1 cellular context compared by ENCODE assay signal in the genomic region with DNA sequence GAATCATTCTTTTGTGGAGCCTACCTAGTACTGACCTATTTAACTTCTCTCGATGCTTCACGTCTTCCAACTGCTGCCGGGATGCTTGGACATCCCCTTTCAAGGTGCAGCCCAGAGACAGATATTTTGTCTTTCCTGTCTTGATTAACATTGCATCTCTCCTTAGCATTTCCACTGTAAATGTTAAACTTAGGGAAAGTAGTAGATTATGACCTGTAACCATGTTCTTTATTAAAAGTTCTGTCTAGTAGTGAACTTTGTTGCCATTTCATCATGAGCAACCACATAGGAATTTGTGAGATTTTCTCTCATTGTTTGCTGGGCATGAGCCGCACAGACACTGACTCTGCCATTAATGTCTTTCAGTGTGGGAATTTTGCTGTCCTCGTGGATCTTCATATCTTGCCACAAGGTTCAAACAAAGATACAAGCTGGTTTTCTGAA.
TF ChIP-seq lines count a peak whose summit lies in the region.

No MANE protein-coding gene starts in this region.

TF ChIP-seq in HepG2, 621 proteins besides CTCF, POLR2A, EP300 and RAD21 (continued from another document and continues in another):
- 0 out of 2 replicates have a peak, but pooled peaks have one; percentile 25 for TF ChIP-seq FOXA3 (CRISPR knock-in tag; IDR thresholded peaks at IDR 0.05)
- no peak for TF ChIP-seq ZNF337 (CRISPR knock-in tag; IDR thresholded peaks at IDR 0.05; ENCODE audit: borderline replicate concordance, low read depth)
- TF ChIP-seq SRF (IDR thresholded peaks at IDR 0.05; ENCODE audit: low read depth, low read length), result no peak
- TF ChIP-seq SETDB1 (CRISPR knock-in tag; IDR thresholded peaks at IDR 0.05; ENCODE audit: borderline replicate concordance), result no peak
- TF ChIP-seq TCF7 (IDR thresholded peaks at IDR 0.05; ENCODE audit: low read depth), result no peak
- TF ChIP-seq ZNF33A (CRISPR knock-in tag; IDR thresholded peaks at IDR 0.05; ENCODE audit: borderline replicate concordance), result peak; percentile 67; the same call in 1 of the 2 replicates
- TF ChIP-seq, protein P1, sequence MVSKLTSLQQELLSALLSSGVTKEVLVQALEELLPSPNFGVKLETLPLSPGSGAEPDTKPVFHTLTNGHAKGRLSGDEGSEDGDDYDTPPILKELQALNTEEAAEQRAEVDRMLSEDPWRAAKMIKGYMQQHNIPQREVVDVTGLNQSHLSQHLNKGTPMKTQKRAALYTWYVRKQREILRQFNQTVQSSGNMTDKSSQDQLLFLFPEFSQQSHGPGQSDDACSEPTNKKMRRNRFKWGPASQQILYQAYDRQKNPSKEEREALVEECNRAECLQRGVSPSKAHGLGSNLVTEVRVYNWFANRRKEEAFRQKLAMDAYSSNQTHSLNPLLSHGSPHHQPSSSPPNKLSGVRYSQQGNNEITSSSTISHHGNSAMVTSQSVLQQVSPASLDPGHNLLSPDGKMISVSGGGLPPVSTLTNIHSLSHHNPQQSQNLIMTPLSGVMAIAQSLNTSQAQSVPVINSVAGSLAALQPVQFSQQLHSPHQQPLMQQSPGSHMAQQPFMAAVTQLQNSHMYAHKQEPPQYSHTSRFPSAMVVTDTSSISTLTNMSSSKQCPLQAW (CRISPR knock-in tag; IDR thresholded peaks at IDR 0.05), result no peak
- no peak for TF ChIP-seq ZNF550 (CRISPR knock-in tag; IDR thresholded peaks at IDR 0.05; ENCODE audit: borderline replicate concordance)
- no peak for TF ChIP-seq HNRNPL (IDR thresholded peaks at IDR 0.05; ENCODE audit: low read depth, low read length)
- TF ChIP-seq DPF2 (CRISPR knock-in tag; IDR thresholded peaks at IDR 0.05; ENCODE audit: borderline replicate concordance, low read depth), result no peak
- TF ChIP-seq ZNF12 (CRISPR knock-in tag; IDR thresholded peaks at IDR 0.05), result peak; percentile 54; the same call in 1 of the 2 replicates
- TF ChIP-seq, protein P2, sequence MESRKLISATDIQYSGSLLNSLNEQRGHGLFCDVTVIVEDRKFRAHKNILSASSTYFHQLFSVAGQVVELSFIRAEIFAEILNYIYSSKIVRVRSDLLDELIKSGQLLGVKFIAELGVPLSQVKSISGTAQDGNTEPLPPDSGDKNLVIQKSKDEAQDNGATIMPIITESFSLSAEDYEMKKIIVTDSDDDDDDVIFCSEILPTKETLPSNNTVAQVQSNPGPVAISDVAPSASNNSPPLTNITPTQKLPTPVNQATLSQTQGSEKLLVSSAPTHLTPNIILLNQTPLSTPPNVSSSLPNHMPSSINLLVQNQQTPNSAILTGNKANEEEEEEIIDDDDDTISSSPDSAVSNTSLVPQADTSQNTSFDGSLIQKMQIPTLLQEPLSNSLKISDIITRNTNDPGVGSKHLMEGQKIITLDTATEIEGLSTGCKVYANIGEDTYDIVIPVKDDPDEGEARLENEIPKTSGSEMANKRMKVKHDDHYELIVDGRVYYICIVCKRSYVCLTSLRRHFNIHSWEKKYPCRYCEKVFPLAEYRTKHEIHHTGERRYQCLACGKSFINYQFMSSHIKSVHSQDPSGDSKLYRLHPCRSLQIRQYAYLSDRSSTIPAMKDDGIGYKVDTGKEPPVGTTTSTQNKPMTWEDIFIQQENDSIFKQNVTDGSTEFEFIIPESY (CRISPR knock-in tag; IDR thresholded peaks at IDR 0.05), result no peak
- no peak for TF ChIP-seq SP140L (CRISPR knock-in tag; IDR thresholded peaks at IDR 0.05; ENCODE audit: borderline replicate concordance)
- no peak for TF ChIP-seq ESRRA (CRISPR knock-in tag; IDR thresholded peaks at IDR 0.05; ENCODE audit: low read depth)
- TF ChIP-seq, protein P3, sequence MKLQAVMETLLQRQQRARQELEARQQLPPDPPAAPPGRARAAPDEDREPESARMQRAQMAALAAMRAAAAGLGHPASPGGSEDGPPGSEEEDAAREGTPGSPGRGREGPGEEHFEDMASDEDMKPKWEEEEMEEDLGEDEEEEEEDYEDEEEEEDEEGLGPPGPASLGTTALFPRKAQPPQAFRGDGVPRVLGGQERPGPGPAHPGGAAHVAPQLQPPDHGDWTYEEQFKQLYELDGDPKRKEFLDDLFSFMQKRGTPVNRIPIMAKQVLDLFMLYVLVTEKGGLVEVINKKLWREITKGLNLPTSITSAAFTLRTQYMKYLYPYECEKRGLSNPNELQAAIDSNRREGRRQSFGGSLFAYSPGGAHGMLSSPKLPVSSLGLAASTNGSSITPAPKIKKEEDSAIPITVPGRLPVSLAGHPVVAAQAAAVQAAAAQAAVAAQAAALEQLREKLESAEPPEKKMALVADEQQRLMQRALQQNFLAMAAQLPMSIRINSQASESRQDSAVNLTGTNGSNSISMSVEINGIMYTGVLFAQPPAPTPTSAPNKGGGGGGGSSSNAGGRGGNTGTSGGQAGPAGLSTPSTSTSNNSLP (IDR thresholded peaks at IDR 0.05; ENCODE audit: low read depth, low read length), result peak; percentile 57; the same call in 1 of the 2 replicates
- no peak for TF ChIP-seq DR1 (CRISPR knock-in tag; IDR thresholded peaks at IDR 0.05)
- peak; percentile 36; the same call in 1 of the 2 replicates for TF ChIP-seq MIXL1 (CRISPR knock-in tag; IDR thresholded peaks at IDR 0.05)
- TF ChIP-seq ZNF430 (CRISPR knock-in tag; IDR thresholded peaks at IDR 0.05), result 0 out of 2 replicates have a peak, but pooled peaks have one; percentile 44
- TF ChIP-seq HOXD1 (CRISPR knock-in tag; IDR thresholded peaks at IDR 0.05), result no peak
- TF ChIP-seq FOXK1 (CRISPR knock-in tag; IDR thresholded peaks at IDR 0.05; ENCODE audit: borderline replicate concordance, low read depth), result peak; percentile 59; the same call in 1 of the 2 replicates
- no peak for TF ChIP-seq KDM3A (CRISPR knock-in tag; IDR thresholded peaks at IDR 0.05; ENCODE audit: low read depth)
- no peak for TF ChIP-seq PTBP1 (IDR thresholded peaks at IDR 0.05; ENCODE audit: low read depth, low read length, poor library complexity, severe bottlenecking)
- TF ChIP-seq, protein P4, sequence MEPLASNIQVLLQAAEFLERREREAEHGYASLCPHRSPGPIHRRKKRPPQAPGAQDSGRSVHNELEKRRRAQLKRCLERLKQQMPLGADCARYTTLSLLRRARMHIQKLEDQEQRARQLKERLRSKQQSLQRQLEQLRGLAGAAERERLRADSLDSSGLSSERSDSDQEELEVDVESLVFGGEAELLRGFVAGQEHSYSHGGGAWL (CRISPR knock-in tag; IDR thresholded peaks at IDR 0.05), result no peak
- no peak for TF ChIP-seq WIZ (CRISPR knock-in tag; IDR thresholded peaks at IDR 0.05)
- 0 out of 2 replicates have a peak, but pooled peaks have one; percentile 72 for TF ChIP-seq JUND (CRISPR knock-in tag; IDR thresholded peaks at IDR 0.05)
- no peak for TF ChIP-seq ZNF101 (CRISPR knock-in tag; IDR thresholded peaks at IDR 0.05; ENCODE audit: borderline replicate concordance, low read depth)
- TF ChIP-seq, protein P5, sequence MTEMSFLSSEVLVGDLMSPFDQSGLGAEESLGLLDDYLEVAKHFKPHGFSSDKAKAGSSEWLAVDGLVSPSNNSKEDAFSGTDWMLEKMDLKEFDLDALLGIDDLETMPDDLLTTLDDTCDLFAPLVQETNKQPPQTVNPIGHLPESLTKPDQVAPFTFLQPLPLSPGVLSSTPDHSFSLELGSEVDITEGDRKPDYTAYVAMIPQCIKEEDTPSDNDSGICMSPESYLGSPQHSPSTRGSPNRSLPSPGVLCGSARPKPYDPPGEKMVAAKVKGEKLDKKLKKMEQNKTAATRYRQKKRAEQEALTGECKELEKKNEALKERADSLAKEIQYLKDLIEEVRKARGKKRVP (CRISPR knock-in tag; IDR thresholded peaks at IDR 0.05), result peak in 1 of 2 experiments; percentile 59; a peak in 2 of 4 replicates
- TF ChIP-seq NFYB (CRISPR knock-in tag; IDR thresholded peaks at IDR 0.05), result no peak
- TF ChIP-seq, protein P6, sequence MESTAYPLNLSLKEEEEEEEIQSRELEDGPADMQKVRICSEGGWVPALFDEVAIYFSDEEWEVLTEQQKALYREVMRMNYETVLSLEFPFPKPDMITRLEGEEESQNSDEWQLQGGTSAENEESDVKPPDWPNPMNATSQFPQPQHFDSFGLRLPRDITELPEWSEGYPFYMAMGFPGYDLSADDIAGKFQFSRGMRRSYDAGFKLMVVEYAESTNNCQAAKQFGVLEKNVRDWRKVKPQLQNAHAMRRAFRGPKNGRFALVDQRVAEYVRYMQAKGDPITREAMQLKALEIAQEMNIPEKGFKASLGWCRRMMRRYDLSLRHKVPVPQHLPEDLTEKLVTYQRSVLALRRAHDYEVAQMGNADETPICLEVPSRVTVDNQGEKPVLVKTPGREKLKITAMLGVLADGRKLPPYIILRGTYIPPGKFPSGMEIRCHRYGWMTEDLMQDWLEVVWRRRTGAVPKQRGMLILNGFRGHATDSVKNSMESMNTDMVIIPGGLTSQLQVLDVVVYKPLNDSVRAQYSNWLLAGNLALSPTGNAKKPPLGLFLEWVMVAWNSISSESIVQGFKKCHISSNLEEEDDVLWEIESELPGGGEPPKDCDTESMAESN (CRISPR knock-in tag; conservative IDR thresholded peaks at IDR 0.05), result no peak
- peak; percentile 59; the same call in 1 of the 2 replicates for TF ChIP-seq ZSCAN9 (CRISPR knock-in tag; IDR thresholded peaks at IDR 0.05; ENCODE audit: borderline replicate concordance)
- TF ChIP-seq ZFP36L2 (CRISPR knock-in tag; IDR thresholded peaks at IDR 0.05), result no peak
- TF ChIP-seq NFIB (CRISPR knock-in tag; IDR thresholded peaks at IDR 0.05; ENCODE audit: borderline replicate concordance), result no peak
- no peak for TF ChIP-seq NRL (CRISPR knock-in tag; IDR thresholded peaks at IDR 0.05; ENCODE audit: borderline replicate concordance)
- TF ChIP-seq RBM39 (IDR thresholded peaks at IDR 0.05; ENCODE audit: low read depth, low read length, poor library complexity, severe bottlenecking), result no peak
- TF ChIP-seq RBFOX2 (IDR thresholded peaks at IDR 0.05; ENCODE audit: low read depth, low read length), result no peak
- TF ChIP-seq, protein P7, sequence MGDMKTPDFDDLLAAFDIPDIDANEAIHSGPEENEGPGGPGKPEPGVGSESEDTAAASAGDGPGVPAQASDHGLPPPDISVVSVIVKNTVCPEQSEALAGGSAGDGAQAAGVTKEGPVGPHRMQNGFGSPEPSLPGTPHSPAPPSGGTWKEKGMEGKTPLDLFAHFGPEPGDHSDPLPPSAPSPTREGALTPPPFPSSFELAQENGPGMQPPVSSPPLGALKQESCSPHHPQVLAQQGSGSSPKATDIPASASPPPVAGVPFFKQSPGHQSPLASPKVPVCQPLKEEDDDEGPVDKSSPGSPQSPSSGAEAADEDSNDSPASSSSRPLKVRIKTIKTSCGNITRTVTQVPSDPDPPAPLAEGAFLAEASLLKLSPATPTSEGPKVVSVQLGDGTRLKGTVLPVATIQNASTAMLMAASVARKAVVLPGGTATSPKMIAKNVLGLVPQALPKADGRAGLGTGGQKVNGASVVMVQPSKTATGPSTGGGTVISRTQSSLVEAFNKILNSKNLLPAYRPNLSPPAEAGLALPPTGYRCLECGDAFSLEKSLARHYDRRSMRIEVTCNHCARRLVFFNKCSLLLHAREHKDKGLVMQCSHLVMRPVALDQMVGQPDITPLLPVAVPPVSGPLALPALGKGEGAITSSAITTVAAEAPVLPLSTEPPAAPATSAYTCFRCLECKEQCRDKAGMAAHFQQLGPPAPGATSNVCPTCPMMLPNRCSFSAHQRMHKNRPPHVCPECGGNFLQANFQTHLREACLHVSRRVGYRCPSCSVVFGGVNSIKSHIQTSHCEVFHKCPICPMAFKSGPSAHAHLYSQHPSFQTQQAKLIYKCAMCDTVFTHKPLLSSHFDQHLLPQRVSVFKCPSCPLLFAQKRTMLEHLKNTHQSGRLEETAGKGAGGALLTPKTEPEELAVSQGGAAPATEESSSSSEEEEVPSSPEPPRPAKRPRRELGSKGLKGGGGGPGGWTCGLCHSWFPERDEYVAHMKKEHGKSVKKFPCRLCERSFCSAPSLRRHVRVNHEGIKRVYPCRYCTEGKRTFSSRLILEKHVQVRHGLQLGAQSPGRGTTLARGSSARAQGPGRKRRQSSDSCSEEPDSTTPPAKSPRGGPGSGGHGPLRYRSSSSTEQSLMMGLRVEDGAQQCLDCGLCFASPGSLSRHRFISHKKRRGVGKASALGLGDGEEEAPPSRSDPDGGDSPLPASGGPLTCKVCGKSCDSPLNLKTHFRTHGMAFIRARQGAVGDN (CRISPR knock-in tag; IDR thresholded peaks at IDR 0.05), result no peak
- TF ChIP-seq SIN3A (IDR thresholded peaks at IDR 0.05; ENCODE audit: borderline replicate concordance, low read depth, low read length), result no peak
- TF ChIP-seq, protein P8, sequence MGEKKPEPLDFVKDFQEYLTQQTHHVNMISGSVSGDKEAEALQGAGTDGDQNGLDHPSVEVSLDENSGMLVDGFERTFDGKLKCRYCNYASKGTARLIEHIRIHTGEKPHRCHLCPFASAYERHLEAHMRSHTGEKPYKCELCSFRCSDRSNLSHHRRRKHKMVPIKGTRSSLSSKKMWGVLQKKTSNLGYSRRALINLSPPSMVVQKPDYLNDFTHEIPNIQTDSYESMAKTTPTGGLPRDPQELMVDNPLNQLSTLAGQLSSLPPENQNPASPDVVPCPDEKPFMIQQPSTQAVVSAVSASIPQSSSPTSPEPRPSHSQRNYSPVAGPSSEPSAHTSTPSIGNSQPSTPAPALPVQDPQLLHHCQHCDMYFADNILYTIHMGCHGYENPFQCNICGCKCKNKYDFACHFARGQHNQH (CRISPR knock-in tag; IDR thresholded peaks at IDR 0.05), result peak; percentile 59; the same call in 1 of the 2 replicates
- no peak for TF ChIP-seq FOXA1 (IDR thresholded peaks at IDR 0.05)
- peak; percentile 20; the same call in 1 of the 2 replicates for TF ChIP-seq FOXA1 (CRISPR knock-in tag; IDR thresholded peaks at IDR 0.05)
- no peak for TF ChIP-seq SP1 (IDR thresholded peaks at IDR 0.05)
- TF ChIP-seq SP1 (CRISPR knock-in tag; IDR thresholded peaks at IDR 0.05), result no peak
- no peak for TF ChIP-seq MTA1 (CRISPR knock-in tag; IDR thresholded peaks at IDR 0.05; ENCODE audit: borderline replicate concordance)
- TF ChIP-seq, protein P9, sequence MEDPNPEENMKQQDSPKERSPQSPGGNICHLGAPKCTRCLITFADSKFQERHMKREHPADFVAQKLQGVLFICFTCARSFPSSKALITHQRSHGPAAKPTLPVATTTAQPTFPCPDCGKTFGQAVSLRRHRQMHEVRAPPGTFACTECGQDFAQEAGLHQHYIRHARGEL (CRISPR knock-in tag; IDR thresholded peaks at IDR 0.05), result no peak
- TF ChIP-seq RFX3 (CRISPR knock-in tag; IDR thresholded peaks at IDR 0.05), result no peak; the same call in 1 of the 2 replicates
- TF ChIP-seq SOX6 (IDR thresholded peaks at IDR 0.05), result no peak
- peak; percentile 74; the same call in 1 of the 2 replicates for TF ChIP-seq SOX6 (CRISPR knock-in tag; IDR thresholded peaks at IDR 0.05)
- TF ChIP-seq KDM5B (CRISPR knock-in tag; IDR thresholded peaks at IDR 0.05; ENCODE audit: borderline replicate concordance), result no peak
- TF ChIP-seq ARNT (IDR thresholded peaks at IDR 0.05), result no peak
- peak; percentile 48; the same call in 1 of the 2 replicates for TF ChIP-seq KAT8 (CRISPR knock-in tag; IDR thresholded peaks at IDR 0.05)
- no peak for TF ChIP-seq NR1H2 (CRISPR knock-in tag; IDR thresholded peaks at IDR 0.05; ENCODE audit: borderline replicate concordance, low read depth)
- no peak for TF ChIP-seq GLI4 (CRISPR knock-in tag; IDR thresholded peaks at IDR 0.05; ENCODE audit: borderline replicate concordance)
- no peak for TF ChIP-seq ZNF781 (CRISPR knock-in tag; IDR thresholded peaks at IDR 0.05; ENCODE audit: borderline replicate concordance, not compliant biosample characterization)
- TF ChIP-seq, protein P10, sequence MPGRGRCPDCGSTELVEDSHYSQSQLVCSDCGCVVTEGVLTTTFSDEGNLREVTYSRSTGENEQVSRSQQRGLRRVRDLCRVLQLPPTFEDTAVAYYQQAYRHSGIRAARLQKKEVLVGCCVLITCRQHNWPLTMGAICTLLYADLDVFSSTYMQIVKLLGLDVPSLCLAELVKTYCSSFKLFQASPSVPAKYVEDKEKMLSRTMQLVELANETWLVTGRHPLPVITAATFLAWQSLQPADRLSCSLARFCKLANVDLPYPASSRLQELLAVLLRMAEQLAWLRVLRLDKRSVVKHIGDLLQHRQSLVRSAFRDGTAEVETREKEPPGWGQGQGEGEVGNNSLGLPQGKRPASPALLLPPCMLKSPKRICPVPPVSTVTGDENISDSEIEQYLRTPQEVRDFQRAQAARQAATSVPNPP (CRISPR knock-in tag; IDR thresholded peaks at IDR 0.05), result no peak
